Comparison of ENCODE assay signal across 33 cellular contexts in the genomic region with DNA sequence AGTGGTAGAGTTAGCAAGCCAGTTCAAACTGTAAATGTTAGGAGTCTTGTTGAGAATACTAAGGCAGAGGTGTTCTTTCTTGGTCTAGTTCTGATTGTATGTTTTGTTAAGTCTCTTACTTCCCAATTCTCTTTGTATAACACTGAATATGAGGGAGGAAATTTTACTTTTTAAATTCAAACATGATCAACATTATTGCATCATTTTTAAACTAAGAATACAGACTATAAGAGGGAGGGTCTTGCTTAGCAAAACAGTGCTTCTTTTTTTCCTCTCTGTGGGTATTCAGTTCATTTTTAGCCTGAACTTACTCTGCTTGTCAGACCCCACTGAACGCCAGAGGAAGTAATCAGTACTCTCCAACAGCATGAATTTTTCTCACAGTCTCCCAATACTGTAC.
"Had no signal": no experiment of that assay in that cellular context is flagged by ENCODE, and none has a peak within 500 bp of the region (broad histone marks: within the 10 kb centered on the region; RNA-seq: fewer than 3 reads in every experiment).

No MANE protein-coding gene starts in this region.

- H3K27ac ChIP-seq: adrenal gland, ascending aorta, body of pancreas, brain microvascular endothelial cell, breast epithelium, cardiac muscle cell had no signal

- ATAC-seq: activated naive CD4-positive, alpha-beta T cell treated with anti-CD3 and anti-CD28 coated beads, Interleukin-2, amount 50 U/mL, for 72 hours; activated naive CD8-positive, alpha-beta T cell treated with anti-CD3 and anti-CD28 coated beads, Interleukin-2, amount 50 U/mL, for 24 hours; activated T-cell treated with anti-CD3 and anti-CD28 coated beads, Interleukin-2, amount 50 U/mL, for 4 hours; activated T-cell treated with anti-CD3 and anti-CD28 coated beads, Interleukin-2, amount 50 U/mL, for 72 hours; activated T-helper 17 cell treated with anti-CD3 and anti-CD28 coated beads, Interleukin-2, amount 50 U/mL, for 72 hours; body of pancreas had no signal

- H3K4me3 ChIP-seq: adrenal gland, ascending aorta, body of pancreas, breast epithelium, cardiac muscle cell had no signal

- H3K36me3 ChIP-seq: adrenal gland, ascending aorta, brain microvascular endothelial cell, breast epithelium, cardiac muscle cell had no signal

- DNase-seq: activated effector memory CD4-positive, alpha-beta T cell treated with anti-CD3 and anti-CD28 coated beads, Interleukin-2, amount 50 U/mL, for 16 hours; activated effector memory CD4-positive, alpha-beta T cell treated with Interleukin-2 at 50 U/mL for 16 hours; activated gamma-delta T cell; activated gamma-delta T cell treated with Interleukin-2 at 50 U/mL for 16 hours; activated naive CD4-positive, alpha-beta T cell; activated naive CD4-positive, alpha-beta T cell treated with anti-CD3 and anti-CD28 coated beads for 36 hours; activated naive CD4-positive, alpha-beta T cell treated with anti-CD3 and anti-CD28 coated beads, Interleukin-2, amount 10 ng/mL, durations not matched to agents 7 days and 5 days; activated naive CD4-positive, alpha-beta T cell treated with anti-CD3 and anti-CD28 coated beads, Interleukin-2, amount 50 U/mL, for 16 hours; activated naive CD4-positive, alpha-beta T cell treated with Interleukin-2 at 50 U/mL for 16 hours; activated naive CD8-positive, alpha-beta T cell treated with anti-CD3 and anti-CD28 coated beads for 36 hours; activated naive CD8-positive, alpha-beta T cell treated with anti-CD3 and anti-CD28 coated beads, Interleukin-2, amount 10 ng/mL, durations not matched to agents 7 days and 5 days; activated naive CD8-positive, alpha-beta T cell treated with anti-CD3 and anti-CD28 coated beads, Interleukin-2, amount 50 U/mL, for 24 hours; activated T-cell treated with anti-CD3 and anti-CD28 coated beads, Interleukin-2, amount 50 U/mL, for 24 hours; activated T-cell treated with anti-CD3 and anti-CD28 coated beads, Interleukin-2, amount 50 U/mL, for 4 hours; activated T-cell treated with anti-CD3 and anti-CD28 coated beads, Interleukin-2, amount 50 U/mL, for 48 hours; activated T-cell treated with anti-CD3 and anti-CD28 coated beads, Interleukin-2, amount 50 U/mL, for 72 hours; adrenal gland; amniotic stem cell; amygdala; anterior cingulate cortex; aorta; body of pancreas; brain microvascular endothelial cell; caudate nucleus; central memory CD4-positive, alpha-beta T cell; cerebellar nuclear complex had no signal

- H3K27me3 ChIP-seq: adrenal gland, ascending aorta, body of pancreas, brain microvascular endothelial cell, breast epithelium, cardiac muscle cell had no signal

- FAIRE-seq: astrocyte, bronchial epithelial cell had no signal

- H3K4me1 ChIP-seq: adrenal gland, ascending aorta, body of pancreas, breast epithelium had no signal

- H3K9me3 ChIP-seq: adrenal gland, ascending aorta, body of pancreas, breast epithelium had no signal
